Comparison of ENCODE assay signal across 16 cellular contexts in genomic region chr9:136764301-136764891, GRCh38. TPM values are rescaled to one million over a fixed set of nuclear protein-coding genes. Genes with fewer than 3 reads are reported as not detected.
DNase-seq lines count a peak whose midpoint lies in the region; ATAC-seq and TF ChIP-seq lines count a peak whose summit lies in the region.
"Had no signal": no experiment of that assay in that cellular context is flagged by ENCODE, and none has a peak within 500 bp of the region (broad histone marks: within the 10 kb centered on the region; RNA-seq: fewer than 3 reads in every experiment).

TSS of gene LCN15 (minus strand) at chr9:136764518. CDS start at chr9:136764488, 30 bp downstream.

- no peaks in the 10 kb centered on the region for H3K9me2 ChIP-seq in PC-9 (ENCODE audit: insufficient read depth)

- H3K4me1 ChIP-seq in HUES6 (ENCODE audit: control insufficient read depth, insufficient read depth, low read length) (peaks cover 33% of the 10 kb centered on the region), PC-9 (replicated peaks; ENCODE audit: insufficient read depth) (peaks cover 6% of the 10 kb centered on the region)

- no peak within 1 kb of the TSS for H2AFZ ChIP-seq in PC-9

- POLR2A ChIA-PET in PC-9 (lab: Charles Lee; ENCODE audit: unreplicated experiment), result no interaction called here

- H3K9me3 ChIP-seq in HUES6 (ENCODE audit: control insufficient read depth, insufficient read depth, low read depth, low read length) (no peaks in the 10 kb centered on the region), PC-9 (ENCODE audit: insufficient read depth, low read depth) (no peaks in the 10 kb centered on the region)
- H3K9me3 ChIP-seq: ovary, testis had no signal

- no peaks in the 10 kb centered on the region for H4K20me1 ChIP-seq in PC-9 (ENCODE audit: insufficient read depth)

- 0 out of 2 replicates have a peak within 1 kb of the TSS, but pooled peaks have one; percentile 28 for H3K4me2 ChIP-seq in PC-9

- H3F3A ChIP-seq in PC-9 (ENCODE audit: insufficient read depth, low read depth), result peaks cover 23% of the 10 kb centered on the region; the same call in 1 of the 2 replicates

- H3K36me3 ChIP-seq in HUES6 (ENCODE audit: control insufficient read depth, insufficient read depth, low read length) (no peaks in the 10 kb centered on the region), PC-9 (ENCODE audit: low read depth) (no peaks in the 10 kb centered on the region)
- H3K36me3 ChIP-seq: ovary had no signal

- intact Hi-C loops in PC-9 (cut with micrococcal nuclease; ENCODE audit: unreplicated experiment) (no loop called here), left colon (cut with DNase I, micrococcal nuclease) (no loop called here)

- no peaks in the 10 kb centered on the region; the same call in 1 of the 2 replicates for H3K27me3 ChIP-seq in HUES6 (ENCODE audit: control insufficient read depth, insufficient read depth, low read length)
- H3K27me3 ChIP-seq in PC-9 (ENCODE audit: insufficient read depth, low read depth), result peaks cover 4% of the 10 kb centered on the region; the same call in 1 of the 2 replicates
- H3K27me3 ChIP-seq: ovary, testis had no signal

- no TSS peak for BruUV-seq in PC-9 (replicated peaks; lab: Mats Ljungman, UMichigan)

- no peaks in the 10 kb centered on the region for H3K79me2 ChIP-seq in PC-9 (ENCODE audit: low read depth)

- ATAC-seq in left colon, result peak; percentile 9
- ATAC-seq in HG03039 (IDR thresholded peaks at IDR 0.05; ENCODE audit: unreplicated experiment), result no peak
- no peak for ATAC-seq in HG03565 (IDR thresholded peaks at IDR 0.05; ENCODE audit: unreplicated experiment)

- H3K9ac ChIP-seq in HUES6 (ENCODE audit: low read length), result peak within 1 kb of the TSS; percentile 12

- no peak for TF ChIP-seq CTCF in PC-9 (conservative IDR thresholded peaks at IDR 0.05)

- H3K4me3 ChIP-seq in HUES6 (ENCODE audit: low read depth, low read length) (peak within 1 kb of the TSS; percentile 52), PC-9 (no peak within 1 kb of the TSS)
- H3K4me3 ChIP-seq: ovary had no signal

- H3K27ac ChIP-seq in HUES6 (ENCODE audit: low read depth, low read length), result no peak within 1 kb of the TSS
- no peak within 1 kb of the TSS for H3K27ac ChIP-seq in PC-9
- H3K27ac ChIP-seq: ovary had no signal

- DNase-seq in DMS153 (lab: John Stamatoyannopoulos, UW) (peak; percentile 80), PC-9 (no peak), left colon (no peak), Ammon's horn (ENCODE audit: low spot score) (no peak), NCI-H226 (no peak)
- DNase-seq: activated CD4-positive, alpha-beta T cell treated with anti-CD3 and anti-CD28 coated beads, Interleukin-2, amount 50 U/mL, for 48 hours; activated gamma-delta T cell treated with Interleukin-2 at 50 U/mL for 16 hours; HFFc6; KBM-7; stimulated activated CD4-positive, alpha-beta T cell treated with anti-CD3 and anti-CD28 coated beads, Interleukin-12 subunit alpha, Interleukin-12 subunit beta, amount 100 ng/mL, for 4 hours had no signal

- CTCF ChIA-PET in PC-9 (lab: Charles Lee), result no interaction called here

RNA-seq across cellular contexts. Expression of gene LCN15, which starts in this region (rescaled TPM):
- not detected in 2 replicates for total RNA-seq in PC-9 (2021)
- 10 to 100 TPM in 1 of 2 donors, 1 to 10 TPM in 1; 8.0 to 15.9 TPM for total RNA-seq in left colon
- total RNA-seq: HFFc6, ovary, RPMI7951 had no signal
